In the genomic region with DNA sequence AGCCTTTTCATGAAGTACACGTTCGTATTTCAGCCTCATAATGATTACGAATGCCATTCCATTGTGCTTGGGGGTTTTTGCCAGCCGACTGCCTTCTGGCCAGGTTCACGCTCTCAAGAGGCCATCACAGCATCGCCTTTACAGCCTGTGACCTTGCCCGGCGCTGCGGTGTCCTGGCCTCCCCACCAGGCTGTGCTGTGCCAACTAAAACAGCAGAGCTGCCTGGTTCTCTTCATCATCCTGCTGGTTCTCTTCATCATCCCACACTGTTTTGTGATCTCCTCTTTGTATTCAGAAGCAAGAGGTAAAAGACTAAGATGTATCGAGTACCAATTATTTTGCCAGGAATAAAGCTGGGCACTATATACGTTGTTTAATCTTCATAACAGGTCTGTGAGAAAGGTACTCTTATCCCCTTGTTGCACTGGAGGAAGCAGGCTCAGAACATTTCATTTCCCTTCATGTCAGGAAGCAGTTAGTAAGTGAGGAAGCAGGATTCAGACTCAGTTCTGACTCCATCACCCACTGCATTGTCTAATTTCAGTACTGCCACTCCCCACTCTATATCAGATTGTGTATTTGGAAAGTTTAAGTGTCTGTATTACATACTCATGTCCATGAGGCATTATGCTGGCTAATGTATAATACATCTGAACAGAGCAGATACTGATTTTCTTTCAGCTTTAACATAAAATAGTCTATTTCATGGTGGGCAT, we compare ENCODE assay signal across 8 cellular contexts.
DNase-seq lines count a peak whose midpoint lies in the region; ATAC-seq and TF ChIP-seq lines count a peak whose summit lies in the region.

No MANE protein-coding gene starts in this region.

- peak; percentile 71 for DNase-seq in H9
- peak; percentile 48 to 54 for DNase-seq in activated CD4-positive, alpha-beta T cell treated with anti-CD3 and anti-CD28 coated beads, Interleukin-2, amount 50 U/mL, for 4 hours
- no peak for DNase-seq in epithelial cell of proximal tubule (ENCODE audit: low read depth)
- DNase-seq in psoas muscle = peak; percentile 25 to 51
- no peak for DNase-seq in OCI-M2 (lab: John Stamatoyannopoulos, UW; ENCODE audit: unreplicated experiment)

- TF ChIP-seq CTCF in H9 (conservative IDR thresholded peaks at IDR 0.05) (peak; percentile 70), epithelial cell of proximal tubule (conservative IDR thresholded peaks at IDR 0.05; ENCODE audit: low read depth, low read length) (peak; percentile 63), psoas muscle (IDR thresholded peaks at IDR 0.05) (peak; percentile 36)

- H2BK20ac ChIP-seq in H9 (ENCODE audit: low read depth, low read length, poor library complexity, severe bottlenecking) = no peak overlapping the region

- no peak overlapping the region for H3K27ac Mint-ChIP-seq in H9

- no peaks in the 10 kb centered on the region for H3K79me1 ChIP-seq in H9 (ENCODE audit: insufficient read depth, low read depth, low read length, poor library complexity, severe bottlenecking)

- no peak overlapping the region for H2BK15ac ChIP-seq in H9 (ENCODE audit: low read depth, low read length)

- H3K23ac ChIP-seq in H9 (ENCODE audit: insufficient read length, low read depth, low read length) = no peak overlapping the region

- no peak overlapping the region for H4K8ac ChIP-seq in H9 (replicated peaks; ENCODE audit: insufficient read length, low read depth, low read length)

- H3K79me2 ChIP-seq in H9 (ENCODE audit: insufficient read depth, low read length) = no peaks in the 10 kb centered on the region

- H3K27ac ChIP-seq in H9 (ENCODE audit: insufficient read length, low read depth, low read length) (no peak overlapping the region), psoas muscle (no peak overlapping the region)

- ATAC-seq in psoas muscle (peak in 3 of 4 donors; percentile 36 to 56 (median 54)), GM19467 (IDR thresholded peaks at IDR 0.05; ENCODE audit: unreplicated experiment) (no peak), HG02973 (IDR thresholded peaks at IDR 0.05; ENCODE audit: unreplicated experiment) (no peak), HG03135 (IDR thresholded peaks at IDR 0.05; ENCODE audit: unreplicated experiment) (no peak)

- no peak overlapping the region for H2AK5ac ChIP-seq in H9 (ENCODE audit: insufficient read length, low read length)

- intact Hi-C loops in psoas muscle (cut with DNase I) = no loop called here

- H3T11ph ChIP-seq in H9 (ENCODE audit: low read length) = no peak overlapping the region

- no peak overlapping the region for H3K18ac ChIP-seq in H9 (ENCODE audit: insufficient read length, low read depth, low read length)

- WGBS in H9 (ENCODE audit: extremely low coverage, insufficient read length, low lambda C conversion rate) = no CpG with 5 or more reads among the region's 11 CpGs
- WGBS in psoas muscle, 3 donors = 63 to 71% (median 70%) methylated on average over 11 of the region's 11 CpGs

- no peaks in the 10 kb centered on the region for H3K23me2 ChIP-seq in H9 (ENCODE audit: insufficient read length, low read depth, low read length, poor library complexity, severe bottlenecking)

- no peaks in the 10 kb centered on the region for H3K36me3 ChIP-seq in psoas muscle (ENCODE audit: insufficient read depth in 1 of 2, low read depth in 1 of 2)

- H2BK5ac ChIP-seq in H9 (ENCODE audit: insufficient read length, low read length) = no peak overlapping the region

- H3K4me1 Mint-ChIP-seq in H9 = no peaks in the 10 kb centered on the region

- H3K14ac ChIP-seq in H9 (ENCODE audit: insufficient read depth, low read length) = no peak overlapping the region

- H3K4me2 ChIP-seq in H9 (ENCODE audit: insufficient read depth, insufficient read length, low read length) = no peak overlapping the region

- no peaks in the 10 kb centered on the region for H4K20me1 ChIP-seq in H9 (ENCODE audit: control insufficient read depth, insufficient read depth, insufficient read length)

- no peak overlapping the region for H4K91ac ChIP-seq in H9 (ENCODE audit: insufficient read length, low read depth, low read length)

- no peaks in the 10 kb centered on the region for H3K27me3 Mint-ChIP-seq in H9 (ENCODE audit: low read depth)

- no peak overlapping the region for H2AFZ ChIP-seq in H9 (ENCODE audit: low read length)

- H3K4ac ChIP-seq in H9 (ENCODE audit: low read depth, low read length) = no peak overlapping the region

- no peak overlapping the region for H3K9ac ChIP-seq in H9 (ENCODE audit: extremely low read depth, insufficient read length, low read length)

- H3K4me1 ChIP-seq in H9 (ENCODE audit: insufficient read depth, low read length) (no peaks in the 10 kb centered on the region), psoas muscle (no peaks in the 10 kb centered on the region)

- no peaks in the 10 kb centered on the region; a peak in 1 of 5 replicates for H3K9me3 Mint-ChIP-seq in H9

- H3K9me3 ChIP-seq in H9 (ENCODE audit: control insufficient read depth, low read depth, low read length) (no peaks in the 10 kb centered on the region), psoas muscle (no peaks in the 10 kb centered on the region)

- no peak overlapping the region for H2BK120ac ChIP-seq in H9 (ENCODE audit: low read depth, low read length, poor library complexity, severe bottlenecking)

- H3K56ac ChIP-seq in H9 (ENCODE audit: insufficient read length, low read depth, low read length) = no peak overlapping the region

- no peaks in the 10 kb centered on the region for H3K27me3 ChIP-seq in H9 (ENCODE audit: insufficient read depth, low read length)
- no peaks in the 10 kb centered on the region for H3K27me3 ChIP-seq in psoas muscle (ENCODE audit: insufficient read depth in 3 of 3, low read length in 2 of 3)

- H2BK12ac ChIP-seq in H9 (ENCODE audit: insufficient read length, low read depth, low read length) = no peak overlapping the region

- no peak overlapping the region for H3K4me3 ChIP-seq in epithelial cell of proximal tubule (ENCODE audit: low read depth, low read length)
- H3K4me3 ChIP-seq in psoas muscle = no peak overlapping the region

- no peak overlapping the region for H4K5ac ChIP-seq in H9 (ENCODE audit: insufficient read length, low read depth, low read length)

- H3K36me3 Mint-ChIP-seq in H9 (ENCODE audit: insufficient read depth in 1 of 3, low read depth in 3 of 3) = no peaks in the 10 kb centered on the region

- H3K4me3 Mint-ChIP-seq in H9 = no peak overlapping the region

Comparison
In these comparisons a context has a peak if more than half of its experiments do, and no peak if none do; other contexts are left out.
1. DNase-seq: peak in H9 (single experiment), activated CD4-positive, alpha-beta T cell treated with anti-CD3 and anti-CD28 coated beads, Interleukin-2, amount 50 U/mL, for 4 hours (2 of 2) and psoas muscle (2 of 2); none in epithelial cell of proximal tubule (single experiment) and OCI-M2 (single experiment).
2. ATAC-seq: peak in psoas muscle (3 of 4); none in GM19467 (single experiment), HG02973 (single experiment) and HG03135 (single experiment).
3. Peak in every context shown above with its lines, with median percentiles within 50 percentile points of each other: CTCF ChIP-seq.